ENCODE assay signal across 7 cellular contexts in the genomic region with DNA sequence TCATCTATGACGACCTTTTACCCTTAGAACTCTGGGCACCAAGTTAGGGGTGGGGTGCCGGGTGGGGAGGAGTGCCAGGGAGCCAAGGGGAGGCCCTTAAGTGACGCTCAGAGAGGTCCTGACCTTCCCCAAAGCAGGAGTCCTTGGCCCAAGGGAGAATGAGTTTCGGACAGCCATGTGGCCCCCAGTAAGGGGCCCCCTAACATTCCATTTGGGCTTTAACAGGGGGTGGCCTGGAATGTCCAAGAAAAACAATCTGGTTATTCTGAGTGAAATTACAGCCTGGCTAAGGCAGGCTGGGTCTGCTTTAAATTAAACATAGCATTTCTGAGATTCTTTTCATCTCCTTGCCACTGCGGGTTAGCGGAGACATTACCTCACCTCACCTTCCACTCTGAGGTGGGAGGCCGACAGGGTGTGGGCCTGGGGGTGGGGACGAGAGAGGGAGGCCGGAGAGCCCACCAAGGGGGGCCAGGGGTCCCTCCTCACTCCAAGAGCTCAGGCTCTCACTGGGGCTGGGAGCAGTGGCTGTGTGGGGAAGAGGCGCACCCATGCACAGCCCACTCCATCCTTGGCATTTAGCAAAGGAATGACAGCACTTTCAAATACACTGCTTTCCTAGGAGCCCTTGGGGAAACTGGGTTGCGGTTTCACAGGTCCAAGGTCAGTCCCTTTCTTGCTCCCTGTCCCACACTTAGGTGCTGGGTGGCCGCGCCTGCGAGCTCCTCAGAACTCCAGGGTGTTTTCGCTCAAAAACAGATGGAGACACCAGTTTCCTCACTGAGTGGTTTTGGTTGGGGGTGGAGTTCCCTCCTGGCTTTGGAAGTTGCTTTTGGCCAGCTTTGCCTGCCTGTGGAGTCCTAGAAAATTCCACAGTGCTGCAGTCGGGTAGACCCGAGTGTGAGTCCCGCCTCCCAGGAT.
DNase-seq lines count a peak whose midpoint lies in the region; ATAC-seq, FAIRE-seq and TF ChIP-seq lines count a peak whose summit lies in the region.

No MANE protein-coding gene starts in this region.

- DNase-seq in HFFc6 = peak; percentile 36
- peak; percentile 57 for DNase-seq in activated naive CD8-positive, alpha-beta T cell treated with anti-CD3 and anti-CD28 coated beads, Interleukin-2, amount 10 ng/mL, durations not matched to agents 7 days and 5 days
- DNase-seq in kidney = peak; percentile 82
- DNase-seq in substantia nigra (lab: John Stamatoyannopoulos, UW) = no peak
- DNase-seq in NCI-H510A (lab: John Stamatoyannopoulos, UW) = no peak

- no peaks in the 10 kb centered on the region for H3K36me3 ChIP-seq in kidney (ENCODE audit: control insufficient read depth in 1 of 2, insufficient read depth in 2 of 2, low read length in 2 of 2)

- peak overlapping the region in 1 of 2 donors; percentile 38 for H3K9ac ChIP-seq in kidney (ENCODE audit: low read length in 2 of 2)

- H3K4me1 Mint-ChIP-seq in HFFc6 (ENCODE audit: low read depth) = peaks cover 61% of the 10 kb centered on the region
- H3K4me1 Mint-ChIP-seq in activated naive CD8-positive, alpha-beta T cell treated with anti-CD3 and anti-CD28 coated beads, Interleukin-2, amount 10 ng/mL, durations not matched to agents 7 days and 5 days = peaks cover 78% of the 10 kb centered on the region

- no peaks in the 10 kb centered on the region; the same call in 1 of the 2 replicates for H3K27me3 Mint-ChIP-seq in HFFc6 (ENCODE audit: insufficient read depth)
- H3K27me3 Mint-ChIP-seq in activated naive CD8-positive, alpha-beta T cell treated with anti-CD3 and anti-CD28 coated beads, Interleukin-2, amount 10 ng/mL, durations not matched to agents 7 days and 5 days = no peaks in the 10 kb centered on the region

- POLR2A ChIA-PET in activated naive CD8-positive, alpha-beta T cell treated with anti-CD3 and anti-CD28 coated beads, Interleukin-2, amount 10 ng/mL, durations not matched to agents 7 days and 5 days (lab: Charles Lee) = interaction anchor here (0.6 to 4.0 kb wide), 7 partner anchors 18 to 167 kb away, joined by 3 to 70 read pairs (median 4); partner anchors contain the start of gene ST3GAL5

- H3K9me3 Mint-ChIP-seq in HFFc6 = no peaks in the 10 kb centered on the region
- H3K9me3 Mint-ChIP-seq in activated naive CD8-positive, alpha-beta T cell treated with anti-CD3 and anti-CD28 coated beads, Interleukin-2, amount 10 ng/mL, durations not matched to agents 7 days and 5 days = peaks cover 3% of the 10 kb centered on the region

- peaks cover 0 to 4% of the 10 kb centered on the region in 2 donors for H3K9me3 ChIP-seq in kidney (ENCODE audit: control insufficient read depth in 1 of 2, low read length in 2 of 2)

- peak overlapping the region; percentile 44 for H3K4me3 Mint-ChIP-seq in HFFc6
- H3K4me3 Mint-ChIP-seq in activated naive CD8-positive, alpha-beta T cell treated with anti-CD3 and anti-CD28 coated beads, Interleukin-2, amount 10 ng/mL, durations not matched to agents 7 days and 5 days = peak overlapping the region; percentile 74

- H3K36me3 Mint-ChIP-seq in HFFc6 (ENCODE audit: low read depth) = no peaks in the 10 kb centered on the region
- peaks cover 14% of the 10 kb centered on the region for H3K36me3 Mint-ChIP-seq in activated naive CD8-positive, alpha-beta T cell treated with anti-CD3 and anti-CD28 coated beads, Interleukin-2, amount 10 ng/mL, durations not matched to agents 7 days and 5 days

- no peak overlapping the region for H3K4me3 ChIP-seq in kidney (ENCODE audit: low read length in 2 of 2)

- H3K27ac ChIP-seq in kidney (ENCODE audit: low read depth in 2 of 2, low read length in 2 of 2) (peak overlapping the region; percentile 66 to 78), substantia nigra (ENCODE audit: low read depth, low read length, poor library complexity, severe bottlenecking) (peak overlapping the region; percentile 49)

- FAIRE-seq in kidney (lab: Jason Lieb, UNC) = no peak

- peaks cover 16 to 18% of the 10 kb centered on the region in 2 donors for H3K4me1 ChIP-seq in kidney (ENCODE audit: control insufficient read depth in 1 of 2, insufficient read depth in 1 of 2, low read depth in 1 of 2, low read length in 2 of 2)

- TF ChIP-seq CTCF in HFFc6 (IDR thresholded peaks at IDR 0.05) (no peak), kidney (IDR thresholded peaks at IDR 0.05; ENCODE audit: borderline replicate concordance, extremely low read depth, insufficient read depth) (no peak)

- H3K27ac Mint-ChIP-seq in HFFc6 = peak overlapping the region; percentile 85
- H3K27ac Mint-ChIP-seq in activated naive CD8-positive, alpha-beta T cell treated with anti-CD3 and anti-CD28 coated beads, Interleukin-2, amount 10 ng/mL, durations not matched to agents 7 days and 5 days = peak overlapping the region; percentile 99

- ATAC-seq in activated naive CD8-positive, alpha-beta T cell treated with anti-CD3 and anti-CD28 coated beads, Interleukin-2, amount 10 ng/mL, durations not matched to agents 7 days and 5 days (ENCODE audit: low read depth) = peak; percentile 4
- ATAC-seq in GM21576 (IDR thresholded peaks at IDR 0.05; ENCODE audit: unreplicated experiment) (no peak), GM21723 (IDR thresholded peaks at IDR 0.05; ENCODE audit: unreplicated experiment) (no peak)

- intact Hi-C loops in kidney (cut with DNase I) = no loop called here

Comparison
In these comparisons a context has a peak if more than half of its experiments do, and no peak if none do; other contexts are left out.
1. DNase-seq: peak in HFFc6 (single experiment), activated naive CD8-positive, alpha-beta T cell treated with anti-CD3 and anti-CD28 coated beads, Interleukin-2, amount 10 ng/mL, durations not matched to agents 7 days and 5 days (single experiment) and kidney (single experiment); none in substantia nigra (0 of 49) and NCI-H510A (single experiment).